In genomic region chr12:47032644-47033043, GRCh38 we compare ENCODE assay signal across 8 cellular contexts. TPM values are rescaled to one million over a fixed set of nuclear protein-coding genes. Genes with fewer than 3 reads are reported as not detected.
DNase-seq lines count a peak whose midpoint lies in the region; ATAC-seq, FAIRE-seq and TF ChIP-seq lines count a peak whose summit lies in the region.

No MANE protein-coding gene starts in this region.

- no peak for FAIRE-seq in urothelium cell line (lab: Jason Lieb, UNC)

- H4K5ac ChIP-seq in mesendoderm (ENCODE audit: low read length): no peak overlapping the region

- TF ChIP-seq CTCF in HFFc6 (IDR thresholded peaks at IDR 0.05) (peak; percentile 81), Panc1 (IDR thresholded peaks at IDR 0.05) (peak; percentile 60; the same call in 1 of the 2 replicates), dorsolateral prefrontal cortex (IDR thresholded peaks at IDR 0.05 in 54 of 56, conservative IDR thresholded peaks at IDR 0.05 in 2 of 56; ENCODE audit: low read depth in 1 of 56, partially characterized antibody in 56 of 56) (peak in 55 of 56 donors; percentile 30 to 79 (median 58))

- H3K36me3 ChIP-seq in Panc1 (ENCODE audit: control insufficient read depth, insufficient read depth, low read length) (no peaks in the 10 kb centered on the region), mesendoderm (ENCODE audit: control insufficient read depth, insufficient read depth, low read length) (no peaks in the 10 kb centered on the region)

- H3K9me3 ChIP-seq in Panc1 (ENCODE audit: control insufficient read depth, insufficient read depth, low read depth, low read length): no peaks in the 10 kb centered on the region

- POLR2A ChIA-PET in Panc1 (lab: Charles Lee): interaction anchor here (0.6 kb wide), 1 partner anchor 929 kb away, joined by 3 read pairs; no protein-coding TSS in a partner anchor

- H2AK5ac ChIP-seq in mesendoderm (ENCODE audit: low read length): no peak overlapping the region

- peaks cover 52% of the 10 kb centered on the region for H3K4me1 Mint-ChIP-seq in HFFc6 (ENCODE audit: low read depth)

- no peaks in the 10 kb centered on the region for H3K79me1 ChIP-seq in mesendoderm (ENCODE audit: low read length)

- H3K4me3 ChIP-seq in Panc1 (ENCODE audit: low read depth in 2 of 2, low read length in 2 of 2) (no peak overlapping the region), dorsolateral prefrontal cortex (no peak overlapping the region), mesendoderm (ENCODE audit: low read length) (no peak overlapping the region)

- DNase-seq in DMS53 (lab: John Stamatoyannopoulos, UW): peak; percentile 94
- DNase-seq in HFFc6: peak; percentile 55
- DNase-seq in Panc1 (ENCODE audit: low read depth, low spot score): no peak
- no peak for DNase-seq in dorsolateral prefrontal cortex
- peak; percentile 68 for DNase-seq in mesendoderm
- no peak for DNase-seq in urothelium cell line (ENCODE audit: low spot score)
- DNase-seq in HPDE6-E6E7 (ENCODE audit: extremely low spot score): no peak

- H3K4ac ChIP-seq in mesendoderm (ENCODE audit: low read depth, low read length): no peak overlapping the region

- no peak overlapping the region for H2BK120ac ChIP-seq in mesendoderm (ENCODE audit: low read depth, low read length)

- H3K18ac ChIP-seq in mesendoderm (ENCODE audit: low read length): no peak overlapping the region

- intact Hi-C loops in Panc1 (cut with micrococcal nuclease; ENCODE audit: unreplicated experiment) (loop anchor here (5.0 to 10.0 kb wide), 2 partner anchors 365 to 652 kb away; no protein-coding TSS in a partner anchor), dorsolateral prefrontal cortex (cut with DNase I) (loop anchor here in 1 of 2 donors (10.0 kb wide), 1 partner anchor 652 kb away; no protein-coding TSS in a partner anchor)

- H2BK5ac ChIP-seq in mesendoderm (ENCODE audit: low read length): no peak overlapping the region

- no peaks in the 10 kb centered on the region for H3K4me1 ChIP-seq in Panc1 (ENCODE audit: control insufficient read depth, insufficient read depth, low read length)
- no peaks in the 10 kb centered on the region for H3K4me1 ChIP-seq in mesendoderm (ENCODE audit: control insufficient read depth, low read depth, low read length)

- no peak overlapping the region for H2BK15ac ChIP-seq in mesendoderm (replicated peaks; ENCODE audit: low read depth)

- no peak overlapping the region for H3K56ac ChIP-seq in mesendoderm (ENCODE audit: low read length)

- peak; percentile 87 for ATAC-seq in Panc1
- ATAC-seq in HG03571 (IDR thresholded peaks at IDR 0.05; ENCODE audit: unreplicated experiment): no peak

- H3K27ac Mint-ChIP-seq in HFFc6: no peak overlapping the region

- H3K4me2 ChIP-seq in mesendoderm (ENCODE audit: low read length): no peak overlapping the region

- H3K4me3 Mint-ChIP-seq in HFFc6: no peak overlapping the region; the same call in 1 of the 2 replicates

- H3K23ac ChIP-seq in mesendoderm (ENCODE audit: low read length): no peak overlapping the region

- H3K79me2 ChIP-seq in mesendoderm (ENCODE audit: control insufficient read depth, insufficient read depth, low read length): no peaks in the 10 kb centered on the region

- no CpG with 5 or more reads among the region's 1 CpG for WGBS in mesendoderm (ENCODE audit: extremely low coverage, insufficient coverage, low lambda C conversion rate)

- in situ Hi-C loops in Panc1 (cut with HindIII; ENCODE audit: low pct_unique_long_range_greater_than_20kb, low sequenced_read_pairs): no loop called here

- no peaks in the 10 kb centered on the region for H3K27me3 Mint-ChIP-seq in HFFc6 (ENCODE audit: insufficient read depth)

- H3K9me3 Mint-ChIP-seq in HFFc6: no peaks in the 10 kb centered on the region

- no peak overlapping the region for H3K27ac ChIP-seq in Panc1 (ENCODE audit: low read length)
- no peak overlapping the region for H3K27ac ChIP-seq in dorsolateral prefrontal cortex
- H3K27ac ChIP-seq in mesendoderm (ENCODE audit: low read depth, low read length): no peak overlapping the region

- H3K27me3 ChIP-seq in Panc1 (ENCODE audit: control insufficient read depth, insufficient read depth, low read length): no peaks in the 10 kb centered on the region
- H3K27me3 ChIP-seq in dorsolateral prefrontal cortex: peaks cover 0 to 4% (median 0%) of the 10 kb centered on the region in 45 donors
- H3K27me3 ChIP-seq in mesendoderm (ENCODE audit: insufficient read depth, low read length, poor library complexity): no peaks in the 10 kb centered on the region

- no peak overlapping the region for H4K8ac ChIP-seq in mesendoderm (ENCODE audit: low read depth, low read length)

- H3K36me3 Mint-ChIP-seq in HFFc6 (ENCODE audit: low read depth): no peaks in the 10 kb centered on the region

- CTCF ChIA-PET in Panc1 (lab: Charles Lee): interaction anchor here (0.6 to 1.5 kb wide), 11 partner anchors 10 to 909 kb away, joined by 3 to 6 read pairs (median 3); no protein-coding TSS in a partner anchor

- H3K9ac ChIP-seq in mesendoderm (ENCODE audit: low read length): no peak overlapping the region

- BruUV-seq in Panc1 (replicated peaks; lab: Mats Ljungman, UMichigan): no TSS peak

RNA-seq across cellular contexts. Expression of gene PCED1B, which starts 46.8 kb away (rescaled TPM):
- total RNA-seq in HFFc6 (2021; fragmentation: NEBNext Ultra II Directional; extraction: Animal tissue kit (Norgen Biotek cat#: 25700)): 1 to 10 TPM; 3.3 to 5.4 (median 4.9) TPM
- total RNA-seq in Panc1 (2021; ENCODE audit: unreplicated experiment) (0.82 TPM), dorsolateral prefrontal cortex (1 to 10 TPM in 115 of 120 experiments, under 1 TPM in 5; 0.43 to 5.7 (median 2.3) TPM)
- 0.99 TPM for polyA plus RNA-seq in Panc1 (2012; ENCODE audit: insufficient read length)
- 6.9 TPM for polyA plus RNA-seq in mesendoderm (2013, experiment 1 of 2)
- 6.7 TPM for polyA plus RNA-seq in mesendoderm (2013, experiment 2 of 2)

RNA-seq across cellular contexts. Expression of gene AMIGO2, which starts 47.1 kb away (rescaled TPM):
- total RNA-seq in HFFc6 (2021; fragmentation: NEBNext Ultra II Directional; extraction: Animal tissue kit (Norgen Biotek cat#: 25700)): 10 to 100 TPM; 46.6 to 82.4 (median 60.7) TPM
- total RNA-seq in Panc1 (2021; ENCODE audit: unreplicated experiment): 21.8 TPM
- polyA plus RNA-seq in Panc1 (2012; ENCODE audit: insufficient read length): 12.4 TPM
- total RNA-seq in dorsolateral prefrontal cortex: 10 to 100 TPM in 5 of 120 experiments, 1 to 10 TPM in 115; 1.2 to 16.6 (median 4.1) TPM
- polyA plus RNA-seq in mesendoderm (2013, experiment 1 of 2): 14.7 TPM
- polyA plus RNA-seq in mesendoderm (2013, experiment 2 of 2): 14.0 TPM

Comparison
In these comparisons a context has a peak if more than half of its experiments do, and no peak if none do; other contexts are left out.
1. DNase-seq: peak in DMS53 (single experiment), HFFc6 (single experiment) and mesendoderm (single experiment); none in Panc1 (single experiment), dorsolateral prefrontal cortex (0 of 10), urothelium cell line (single experiment) and HPDE6-E6E7 (single experiment).
2. Peak in every context shown above with its lines, with median percentiles within 50 percentile points of each other: CTCF ChIP-seq.